Comparison of ENCODE assay signal across 8 cellular contexts in genomic region chr6:2998249-2999004, GRCh38. TPM values are rescaled to one million over a fixed set of nuclear protein-coding genes. Genes with fewer than 3 reads are reported as not detected.
DNase-seq lines count a peak whose midpoint lies in the region; ATAC-seq and TF ChIP-seq lines count a peak whose summit lies in the region.
"Not testable (repeated sequence)": the region's sequence is repeated elsewhere in the genome, so short reads cannot be mapped to it uniquely, and the experiment has no call there.

No MANE protein-coding gene starts in this region.

- H3K36me3 ChIP-seq in BJ (ENCODE audit: control insufficient read depth, insufficient read depth, low read length); IMR-90 (ENCODE audit: control insufficient read depth, insufficient read depth, low read length); mesendoderm (ENCODE audit: control insufficient read depth, insufficient read depth, low read length): not testable (repeated sequence)

- TF ChIP-seq CTCF in BJ (IDR thresholded peaks at IDR 0.05; ENCODE audit: insufficient read depth, low read depth, low read length) (peak; percentile 48), IMR-90 (conservative IDR thresholded peaks at IDR 0.05; ENCODE audit: low read depth, low read length) (peak; percentile 39; the same call in 1 of the 2 replicates)

- H3K23ac ChIP-seq in IMR-90 (ENCODE audit: low read depth, low read length); mesendoderm (ENCODE audit: low read length): not testable (repeated sequence)

- peak overlapping the region; percentile 42 for H2AK9ac ChIP-seq in IMR-90 (replicated peaks; ENCODE audit: low read depth, low read length, poor library complexity)

- H3K27me3 ChIP-seq in BJ (ENCODE audit: control insufficient read depth, insufficient read depth, low read length); IMR-90 (ENCODE audit: control insufficient read depth, insufficient read depth, low read length); mesendoderm (ENCODE audit: insufficient read depth, low read length, poor library complexity): not testable (repeated sequence)

- POLR2A ChIA-PET in BJ (lab: Charles Lee) = interaction anchor here (0.6 kb wide), 1 partner anchor 71 kb away, joined by 3 read pairs; no protein-coding TSS in a partner anchor
- POLR2A ChIA-PET in IMR-90 (lab: Charles Lee; ENCODE audit: unreplicated experiment) = not testable (repeated sequence)

- BruUV-seq in IMR-90 (replicated peaks; lab: Mats Ljungman, UMichigan) = not testable (repeated sequence)

- H3K9me3 ChIP-seq in IMR-90 (ENCODE audit: control insufficient read depth, insufficient read depth, low read length) = not testable (repeated sequence)

- CTCF ChIA-PET in BJ (lab: Yijun Ruan, JAX) = interaction anchor here (0.6 to 2.3 kb wide), 8 partner anchors 9 to 251 kb away, joined by 3 to 18 read pairs (median 6); no protein-coding TSS in a partner anchor
- CTCF ChIA-PET in IMR-90 (lab: Yijun Ruan, JAX) = not testable (repeated sequence)

- not testable (repeated sequence) for H2AK5ac ChIP-seq in IMR-90 (ENCODE audit: low read depth, low read length); mesendoderm (ENCODE audit: low read length)

- not testable (repeated sequence) for H2BK15ac ChIP-seq in IMR-90 (ENCODE audit: low read depth, low read length); mesendoderm (replicated peaks; ENCODE audit: low read depth)

- H4K8ac ChIP-seq in IMR-90 (ENCODE audit: low read depth in 2 of 2, low read length in 2 of 2); mesendoderm (ENCODE audit: low read depth, low read length): not testable (repeated sequence)

- not testable (repeated sequence) for H2BK120ac ChIP-seq in IMR-90 (ENCODE audit: low read depth, low read length); mesendoderm (ENCODE audit: low read depth, low read length)

- DNase-seq in BJ (ENCODE audit: low read depth); IMR-90: not testable (repeated sequence)
- peak in 4 of 5 experiments; percentile 12 to 81 (median 52) for DNase-seq in T-helper 2 cell
- peak; percentile 58 for DNase-seq in activated naive CD4-positive, alpha-beta T cell treated with anti-CD3 and anti-CD28 coated beads, Interleukin-2, amount 50 U/mL, for 16 hours
- peak; percentile 34 for DNase-seq in mesendoderm
- DNase-seq in stimulated activated CD4-positive, alpha-beta T cell treated with anti-CD3 and anti-CD28 coated beads, Interleukin-4, amount 100 ng/mL, for 1 hour = peak; percentile 29

- H3K14ac ChIP-seq in IMR-90 (replicated peaks; ENCODE audit: low read depth, low read length) = not testable (repeated sequence)

- not testable (repeated sequence) for H3K56ac ChIP-seq in IMR-90 (ENCODE audit: extremely low read depth, insufficient read depth, low read length)
- peak overlapping the region; percentile 56 for H3K56ac ChIP-seq in mesendoderm (ENCODE audit: low read length)

- peak overlapping the region; percentile 89 for H3K4me2 ChIP-seq in IMR-90 (ENCODE audit: low read depth, low read length)
- peak overlapping the region; percentile 62 for H3K4me2 ChIP-seq in mesendoderm (ENCODE audit: low read length)

- peak; percentile 51 for TF ChIP-seq RAD21 in IMR-90 (IDR thresholded peaks at IDR 0.05; ENCODE audit: low read length)

- peak; percentile 36 for ATAC-seq in GM19463 (IDR thresholded peaks at IDR 0.05; ENCODE audit: unreplicated experiment)
- ATAC-seq in IMR-90 (ENCODE audit: low read depth) = peak; percentile 62
- peak; percentile 74 for ATAC-seq in esophagus mucosa

- intact Hi-C loops in IMR-90 (cut with micrococcal nuclease) = loop anchor here (1.0 to 5.0 kb wide), 2 partner anchors 55 to 734 kb away; no protein-coding TSS in a partner anchor

- H4K91ac ChIP-seq in IMR-90 (ENCODE audit: insufficient read depth, low read depth, low read length) = not testable (repeated sequence)

- not testable (repeated sequence) for TF ChIP-seq POLR2A in IMR-90 (IDR thresholded peaks at IDR 0.05; ENCODE audit: low read depth, low read length)

- in situ Hi-C loops in IMR-90 (cut with MboI; ENCODE audit: low sequenced_read_pairs) = loop anchor here (10.0 kb wide), 2 partner anchors 56 to 256 kb away; partner anchors contain the start of gene PSMG4

- not testable (repeated sequence) for H3K18ac ChIP-seq in IMR-90 (ENCODE audit: low read depth, low read length); mesendoderm (ENCODE audit: low read length)

- H3K27ac ChIP-seq in IMR-90 (ENCODE audit: insufficient read depth, low read length); mesendoderm (ENCODE audit: low read depth, low read length): not testable (repeated sequence)

- not testable (repeated sequence) for H2BK5ac ChIP-seq in IMR-90 (ENCODE audit: low read depth, low read length, poor library complexity, severe bottlenecking); mesendoderm (ENCODE audit: low read length)

- H3K4me1 ChIP-seq in IMR-90 (ENCODE audit: control insufficient read depth, insufficient read depth, low read length); mesendoderm (ENCODE audit: control insufficient read depth, low read depth, low read length): not testable (repeated sequence)

- WGBS in IMR-90 (ENCODE audit: extremely low coverage in 2 of 2, insufficient read length in 1 of 2), 2 experiments = 0% methylated on average over 1 of the region's 16 CpGs; no CpG with 5 or more reads in 1 of the 2 experiments
- no CpG with 5 or more reads among the region's 16 CpGs for WGBS in mesendoderm (ENCODE audit: extremely low coverage, insufficient coverage, low lambda C conversion rate)

- H4K20me1 ChIP-seq in IMR-90 (ENCODE audit: insufficient read depth, low read length) = not testable (repeated sequence)

- H3K79me1 ChIP-seq in IMR-90 (ENCODE audit: low read depth in 1 of 2, low read length in 2 of 2) = peaks cover 0 to 16% of the 10 kb centered on the region in 2 experiments; a peak in 2 of 4 replicates
- H3K79me1 ChIP-seq in mesendoderm (ENCODE audit: low read length) = not testable (repeated sequence)

- H3K9me1 ChIP-seq in IMR-90 (ENCODE audit: insufficient read depth, low read length) = not testable (repeated sequence)

- H2AFZ ChIP-seq in IMR-90 (replicated peaks; ENCODE audit: low read length, poor library complexity) = peak overlapping the region; percentile 100

- not testable (repeated sequence) for H3K79me2 ChIP-seq in mesendoderm (ENCODE audit: control insufficient read depth, insufficient read depth, low read length)

- H2BK20ac ChIP-seq in IMR-90 (ENCODE audit: low read depth, low read length) = not testable (repeated sequence)

- H3K4ac ChIP-seq in IMR-90 (ENCODE audit: low read depth, low read length); mesendoderm (ENCODE audit: low read depth, low read length): not testable (repeated sequence)

- dilution Hi-C loops in IMR-90 (cut with HindIII; ENCODE audit: low sequenced_read_pairs, unreplicated experiment) = not testable (repeated sequence)

- not testable (repeated sequence) for H3K9ac ChIP-seq in IMR-90 (ENCODE audit: low read depth, low read length)
- H3K9ac ChIP-seq in mesendoderm (ENCODE audit: low read length) = peak overlapping the region; percentile 44

- not testable (repeated sequence) for H4K5ac ChIP-seq in IMR-90 (ENCODE audit: low read depth, low read length); mesendoderm (ENCODE audit: low read length)

- H3K4me3 ChIP-seq in BJ (ENCODE audit: low read depth, low read length) = peak overlapping the region; percentile 62
- H3K4me3 ChIP-seq in IMR-90 (ENCODE audit: insufficient read depth, low read depth, low read length); mesendoderm (ENCODE audit: low read length): not testable (repeated sequence)

TF ChIP-seq in IMR-90, 13 proteins besides CTCF, POLR2A, EP300 and RAD21:
- 0 out of 2 replicates have a peak, but pooled peaks have one; percentile 1 for TF ChIP-seq CEBPB (IDR thresholded peaks at IDR 0.05; ENCODE audit: low read depth, low read length)
- TF ChIP-seq SMC3 (IDR thresholded peaks at IDR 0.05; ENCODE audit: low read depth, low read length) = peak; percentile 39

RNA-seq across cellular contexts. Expression of gene NQO2, which starts 1.3 kb away (rescaled TPM):
- 54.4 and 56.2 TPM in 2 replicates for polyA plus RNA-seq in BJ (2011; rRNA removed)
- polyA minus RNA-seq in BJ (2011; rRNA and poly(A)+ RNA removed) = 17.8 and 23.7 TPM in 2 replicates
- total RNA-seq in IMR-90 (2012; rRNA removed) = 59.4 and 72.1 TPM in 2 replicates
- 41.9 and 42.5 TPM in 2 replicates for polyA plus RNA-seq in IMR-90 (2012; rRNA removed)
- 31.1 and 51.6 TPM in 2 replicates for polyA plus RNA-seq in IMR-90 (2012; cell fraction: cytosol; rRNA removed)
- polyA plus RNA-seq in IMR-90 (2012; cell fraction: nucleus; rRNA removed; ENCODE audit: low replicate concordance) = 13.5 and 24.4 TPM in 2 replicates
- 31.6 TPM for total RNA-seq in esophagus mucosa
- polyA plus RNA-seq in mesendoderm (2013, experiment 1 of 2) = 103 TPM
- 109 TPM for polyA plus RNA-seq in mesendoderm (2013, experiment 2 of 2)

RNA-seq across cellular contexts. Expression of gene SERPINB6, which starts 27.1 kb away (rescaled TPM):
- polyA plus RNA-seq in BJ (2011; rRNA removed) (89.6 and 113 TPM in 2 replicates), IMR-90 (2012; rRNA removed) (78.7 and 91.1 TPM in 2 replicates)
- polyA minus RNA-seq in BJ (2011; rRNA and poly(A)+ RNA removed) = 52.2 and 73.7 TPM in 2 replicates
- total RNA-seq in IMR-90 (2012; rRNA removed) (37.1 and 60.3 TPM in 2 replicates), esophagus mucosa (78.8 TPM)
- 74.7 and 123 TPM in 2 replicates for polyA plus RNA-seq in IMR-90 (2012; cell fraction: cytosol; rRNA removed)
- 93.6 and 162 TPM in 2 replicates for polyA plus RNA-seq in IMR-90 (2012; cell fraction: nucleus; rRNA removed; ENCODE audit: low replicate concordance)
- polyA plus RNA-seq in mesendoderm (2013, experiment 1 of 2) = 40.3 TPM
- polyA plus RNA-seq in mesendoderm (2013, experiment 2 of 2) = 41.2 TPM
